4 cellular contexts compared by ENCODE assay signal in the genomic region with DNA sequence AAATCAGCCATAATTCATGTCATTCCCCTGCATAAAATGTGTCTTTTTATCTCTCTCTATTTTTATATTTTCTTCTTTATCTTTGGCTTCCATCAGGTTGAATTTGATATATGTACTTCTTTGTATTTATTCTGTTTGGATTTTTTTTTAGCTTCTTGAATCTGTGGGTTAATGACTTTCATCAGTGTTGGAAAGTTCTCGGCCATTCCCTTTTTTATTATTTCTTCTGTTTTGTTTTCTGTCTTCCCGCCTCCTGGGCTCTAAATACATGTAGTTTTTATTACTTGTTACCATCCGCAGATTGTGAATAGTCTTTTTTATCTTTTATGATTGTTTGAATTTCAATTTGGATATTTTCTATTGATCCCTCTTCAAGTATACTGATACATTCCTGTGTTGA.
"Had no signal": no experiment of that assay in that cellular context is flagged by ENCODE, and none has a peak within 500 bp of the region (broad histone marks: within the 10 kb centered on the region; RNA-seq: fewer than 3 reads in every experiment).

No MANE protein-coding gene starts in this region.

- H3K27ac ChIP-seq: GM23248 had no signal

- H3K4me1 ChIP-seq: HAP-1 had no signal

- H3K36me3 ChIP-seq: HAP-1 had no signal

- H3K4me3 ChIP-seq: GM23248, GM23338, HAP-1 had no signal

- ATAC-seq: GM23338, HCT116 had no signal

- H3K9me3 ChIP-seq: HAP-1 had no signal
